In genomic region chr20:37316775-37317170, GRCh38 we compare ENCODE assay signal across 14 cellular contexts. TPM values are rescaled to one million over a fixed set of nuclear protein-coding genes. Genes with fewer than 3 reads are reported as not detected.
DNase-seq lines count a peak whose midpoint lies in the region; ATAC-seq, FAIRE-seq and TF ChIP-seq lines count a peak whose summit lies in the region.
"Had no signal": no experiment of that assay in that cellular context is flagged by ENCODE, and none has a peak within 500 bp of the region (broad histone marks: within the 10 kb centered on the region; RNA-seq: fewer than 3 reads in every experiment).

No MANE protein-coding gene starts in this region.

- no peak for FAIRE-seq in kidney (lab: Jason Lieb, UNC)
- FAIRE-seq: pancreas had no signal

- CTCF ChIA-PET in A673 (lab: Charles Lee), result no interaction called here

- H3K4me1 Mint-ChIP-seq in T-helper 17 cell, result peaks cover 23% of the 10 kb centered on the region
- H3K4me1 Mint-ChIP-seq in mesothelial cell of epicardium, result peaks cover 56% of the 10 kb centered on the region

- BruUV-seq in A673 (replicated peaks; lab: Mats Ljungman, UMichigan), result TSS peak; percentile 77

- peak; percentile 4 for ATAC-seq in GM21360 (IDR thresholded peaks at IDR 0.05; ENCODE audit: unreplicated experiment)
- ATAC-seq in T-helper 17 cell, result peak; percentile 18
- ATAC-seq in GM19324 (IDR thresholded peaks at IDR 0.05; ENCODE audit: low FRiP score, unreplicated experiment), result no peak

- no peaks in the 10 kb centered on the region for H3K9me3 Mint-ChIP-seq in mesothelial cell of epicardium

- TF ChIP-seq CTCF in A673 (conservative IDR thresholded peaks at IDR 0.05; ENCODE audit: low read depth, low read length) (no peak), mesothelial cell of epicardium (IDR thresholded peaks at IDR 0.05; ENCODE audit: unreplicated experiment) (no peak), kidney (IDR thresholded peaks at IDR 0.05; ENCODE audit: borderline replicate concordance, extremely low read depth, insufficient read depth) (no peak)

- H3K4me3 Mint-ChIP-seq in T-helper 17 cell, result no peak overlapping the region
- no peak overlapping the region for H3K4me3 Mint-ChIP-seq in mesothelial cell of epicardium

- H3K27me3 ChIP-seq in A673 (replicated peaks; ENCODE audit: insufficient read depth, low read depth, low read length, poor library complexity) (no peaks in the 10 kb centered on the region), H7 (ENCODE audit: control insufficient read depth, insufficient read depth, low read length) (no peaks in the 10 kb centered on the region)
- H3K27me3 ChIP-seq: MG63, pancreas, suprapubic skin had no signal

- no peak overlapping the region for H3K27ac ChIP-seq in A673 (ENCODE audit: low read depth, low read length, poor library complexity, severe bottlenecking)
- no peak overlapping the region for H3K27ac ChIP-seq in kidney (ENCODE audit: low read depth in 2 of 2, low read length in 2 of 2)
- H3K27ac ChIP-seq: pancreas had no signal

- DNase-seq in A673 (ENCODE audit: low spot score) (no peak), T-helper 17 cell (no peak), mesothelial cell of epicardium (ENCODE audit: low spot score in 2 of 2, unreplicated experiment in 2 of 2) (no peak), H7 (no peak), activated gamma-delta T cell (lab: John Stamatoyannopoulos, UW) (no peak), kidney (no peak)
- DNase-seq: islet precursor cell; MG63; NCI-H526; pancreas; stimulated activated CD4-positive, alpha-beta T cell treated with anti-CD3 and anti-CD28 coated beads, Interleukin-4, amount 100 ng/mL, for 4 hours had no signal

- H3K27me3 Mint-ChIP-seq in T-helper 17 cell (no peaks in the 10 kb centered on the region), mesothelial cell of epicardium (ENCODE audit: low read depth) (no peaks in the 10 kb centered on the region)

- POLR2A ChIA-PET in A673 (lab: Charles Lee; ENCODE audit: low non-redundant PET), result no interaction called here

- H3K36me3 Mint-ChIP-seq in T-helper 17 cell (ENCODE audit: low read depth), result peaks cover 2% of the 10 kb centered on the region
- H3K36me3 Mint-ChIP-seq in mesothelial cell of epicardium, result peaks cover 5% of the 10 kb centered on the region

- H3K4me1 ChIP-seq in A673 (ENCODE audit: insufficient read depth, low read length, poor library complexity, severe bottlenecking) (no peaks in the 10 kb centered on the region), kidney (ENCODE audit: control insufficient read depth in 1 of 2, insufficient read depth in 1 of 2, low read depth in 1 of 2, low read length in 2 of 2) (peaks cover 16 to 17% of the 10 kb centered on the region in 2 donors)
- H3K4me1 ChIP-seq: pancreas had no signal

- H3K4me3 ChIP-seq in A673 (ENCODE audit: low read depth, low read length, poor library complexity, severe bottlenecking) (no peak overlapping the region), H7 (ENCODE audit: insufficient read depth, low read depth, low read length) (no peak overlapping the region), kidney (ENCODE audit: low read length in 2 of 2) (no peak overlapping the region)
- H3K4me3 ChIP-seq: MG63, pancreas, suprapubic skin had no signal

- H3K27ac Mint-ChIP-seq in T-helper 17 cell (peak overlapping the region; percentile 88), mesothelial cell of epicardium (peak overlapping the region; percentile 26)

- no peak overlapping the region for H3K9ac ChIP-seq in kidney (ENCODE audit: low read length in 2 of 2)

- intact Hi-C loops in A673 (cut with micrococcal nuclease; ENCODE audit: unreplicated experiment), result no loop called here
- intact Hi-C loops in kidney (cut with DNase I), result no loop called here

- H3K36me3 ChIP-seq in A673 (ENCODE audit: insufficient read depth, low read length, poor library complexity, severe bottlenecking) (peaks cover 3% of the 10 kb centered on the region), H7 (replicated peaks; ENCODE audit: control insufficient read depth, insufficient read depth, low read length) (peaks cover 3% of the 10 kb centered on the region), kidney (ENCODE audit: control insufficient read depth in 1 of 2, insufficient read depth in 2 of 2, low read length in 2 of 2) (peaks cover 3 to 18% of the 10 kb centered on the region in 2 donors)
- H3K36me3 ChIP-seq: pancreas had no signal

- H3K9me3 ChIP-seq in A673 (ENCODE audit: low read depth, low read length, poor library complexity, severe bottlenecking) (no peaks in the 10 kb centered on the region), T-helper 17 cell (ENCODE audit: control insufficient read depth, low read length, poor library complexity, severe bottlenecking) (no peaks in the 10 kb centered on the region), kidney (ENCODE audit: control insufficient read depth in 1 of 2, low read length in 2 of 2) (no peaks in the 10 kb centered on the region)
- H3K9me3 ChIP-seq: MG63, pancreas, suprapubic skin had no signal

RNA-seq across cellular contexts. Expression of gene MANBAL, which starts 27.3 kb away (rescaled TPM):
- total RNA-seq in A673 (2021) (46.4 and 48.4 TPM in 2 replicates), T-helper 17 cell (1 to 10 TPM; 3.6 to 4.9 TPM), mesothelial cell of epicardium (40.3 to 44.2 TPM (median 43.0 TPM) in 3 replicates), kidney (45.7 TPM)
- total RNA-seq in H7 (2014; rRNA removed; shearing (Covaris generic)), result 22.4 and 34.6 TPM in 2 replicates
- 93.3 TPM for polyA plus RNA-seq in kidney (ENCODE audit: insufficient read depth, low read depth, low replicate concordance)

RNA-seq across cellular contexts. Expression of gene SRC, which starts 29.2 kb away (rescaled TPM):
- 23.3 and 29.6 TPM in 2 replicates for total RNA-seq in A673 (2021)
- 10 to 100 TPM in 1 of 2 donors, 1 to 10 TPM in 1; 6.2 to 22.8 TPM for total RNA-seq in T-helper 17 cell
- total RNA-seq in mesothelial cell of epicardium, result 81.2 to 85.2 TPM (median 81.3 TPM) in 3 replicates
- 31.4 and 32.5 TPM in 2 replicates for total RNA-seq in H7 (2014; rRNA removed; shearing (Covaris generic))
- 70.0 TPM for total RNA-seq in kidney
- polyA plus RNA-seq in kidney (ENCODE audit: insufficient read depth, low read depth, low replicate concordance), result 28.5 TPM

RNA-seq across cellular contexts. Expression of gene GHRH, which starts 55.2 kb away (rescaled TPM):
- not detected in 2 replicates for total RNA-seq in A673 (2021)
- total RNA-seq in T-helper 17 cell, result not detected
- not detected in 3 replicates for total RNA-seq in mesothelial cell of epicardium
- not detected in 2 replicates for total RNA-seq in H7 (2014; rRNA removed; shearing (Covaris generic))
- total RNA-seq in kidney, result not detected
- polyA plus RNA-seq in kidney (ENCODE audit: insufficient read depth, low read depth, low replicate concordance), result not detected
- total RNA-seq: pancreas, suprapubic skin had no signal
